8 cellular contexts compared by ENCODE assay signal in the genomic region with DNA sequence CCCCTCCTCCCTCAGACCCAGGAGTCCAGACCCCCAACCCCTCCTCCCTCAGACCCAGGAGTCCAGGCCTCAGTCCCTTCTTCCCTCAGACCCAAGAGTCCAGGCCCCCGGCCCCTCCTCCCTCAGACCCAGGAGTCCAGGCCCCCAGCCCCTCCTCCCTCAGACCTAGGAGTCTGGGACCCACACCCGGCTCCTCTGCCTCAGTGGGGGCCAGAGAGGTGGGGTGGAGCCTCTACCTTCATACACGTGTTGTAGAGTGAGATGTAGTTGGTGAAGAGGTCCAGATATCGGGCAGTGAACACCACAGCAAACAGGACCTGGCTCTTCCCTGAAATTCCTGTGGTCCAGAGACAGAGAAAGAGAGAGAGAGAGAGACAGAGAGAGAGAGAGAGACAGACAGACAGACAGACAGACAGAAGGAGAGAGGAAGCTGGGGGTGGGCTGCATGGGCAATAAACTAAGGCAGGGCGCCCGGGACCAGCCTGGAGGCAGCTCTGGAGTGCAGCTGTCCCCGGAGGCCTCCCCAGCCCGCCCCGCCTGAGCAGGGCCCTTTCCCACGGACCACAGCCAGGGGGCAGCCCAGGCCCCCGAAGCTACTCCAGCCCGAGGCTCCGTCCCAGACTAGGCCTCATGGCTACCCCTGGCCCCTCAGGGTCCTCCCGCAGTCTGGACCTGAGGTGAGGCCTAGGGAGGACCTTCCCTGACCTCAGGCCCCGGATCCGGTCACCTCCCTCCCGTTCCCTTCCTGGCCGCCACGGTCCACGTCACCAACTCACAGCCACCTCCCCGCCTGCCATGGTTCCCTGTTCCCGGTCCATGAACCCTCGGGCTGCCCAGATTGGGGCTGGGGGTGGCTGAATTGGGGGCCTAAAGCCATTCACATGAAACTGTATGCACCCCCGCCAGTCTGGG. TPM values are rescaled to one million over a fixed set of nuclear protein-coding genes. Genes with fewer than 3 reads are reported as not detected.
DNase-seq lines count a peak whose midpoint lies in the region; ATAC-seq, FAIRE-seq and TF ChIP-seq lines count a peak whose summit lies in the region.

No MANE protein-coding gene starts in this region.

- peak overlapping the region; percentile 93 to 94 for H3K27ac Mint-ChIP-seq in T-cell

- H3K9me3 Mint-ChIP-seq in T-cell: no peaks in the 10 kb centered on the region

- H3K27ac ChIP-seq in ascending aorta (peak overlapping the region; percentile 91 to 94), right atrium auricular region (peak overlapping the region; percentile 96), psoas muscle (peak overlapping the region; percentile 87)

- intact Hi-C loops in ascending aorta (cut with DNase I): loop anchor here (2.0 to 5.0 kb wide), 4 partner anchors 28 to 194 kb away; a partner anchor contains a TSS
- intact Hi-C loops in psoas muscle (cut with DNase I): loop anchor here (1.0 to 5.0 kb wide), 3 partner anchors 26 to 73 kb away; a partner anchor contains a TSS

- H3K9me3 ChIP-seq in ascending aorta (no peaks in the 10 kb centered on the region), right atrium auricular region (no peaks in the 10 kb centered on the region), psoas muscle (no peaks in the 10 kb centered on the region)

- H3K27me3 ChIP-seq in ascending aorta (peaks cover 19% of the 10 kb centered on the region), right atrium auricular region (peaks cover 10 to 17% of the 10 kb centered on the region in 2 donors), psoas muscle (ENCODE audit: insufficient read depth in 3 of 3, low read length in 2 of 3) (peaks cover 0 to 27% (median 18%) of the 10 kb centered on the region in 3 donors)

- ATAC-seq in T-cell (replicated peaks in 1 of 4) (peak; percentile 54 to 65 (median 60)), psoas muscle (peak; percentile 78 to 86 (median 81)), HG02623 (IDR thresholded peaks at IDR 0.05; ENCODE audit: unreplicated experiment) (no peak), HG03108 (IDR thresholded peaks at IDR 0.05; ENCODE audit: unreplicated experiment) (no peak)

- peaks cover 13 to 14% of the 10 kb centered on the region in 2 donors for H3K27me3 Mint-ChIP-seq in T-cell

- TF ChIP-seq CTCF in GM10248 (IDR thresholded peaks at IDR 0.05; ENCODE audit: control extremely low read depth, extremely low read depth, low read depth, missing control alignments) (peak; percentile 60), ascending aorta (IDR thresholded peaks at IDR 0.05) (peak; percentile 58 to 81 (median 71)), right atrium auricular region (IDR thresholded peaks at IDR 0.05) (peak; percentile 64 to 91), psoas muscle (IDR thresholded peaks at IDR 0.05) (peak; percentile 60)

- peak; percentile 4 for FAIRE-seq in HTR-8/SVneo (lab: Jason Lieb, UNC)

- H3K36me3 ChIP-seq in ascending aorta (peaks cover 36 to 39% of the 10 kb centered on the region in 2 donors), right atrium auricular region (peaks cover 36% of the 10 kb centered on the region), psoas muscle (ENCODE audit: insufficient read depth in 1 of 2, low read depth in 1 of 2) (peaks cover 0 to 41% of the 10 kb centered on the region in 2 donors)

- H3K4me3 ChIP-seq in ascending aorta (peak overlapping the region; percentile 85 to 94), right atrium auricular region (peak overlapping the region; percentile 91), psoas muscle (peak overlapping the region; percentile 99)

- peak overlapping the region; percentile 87 to 91 (median 89) for H3K4me3 Mint-ChIP-seq in T-cell

- DNase-seq in GM10248 (ENCODE audit: extremely low spot score) (peak; percentile 77), HTR-8/SVneo (ENCODE audit: insufficient read length, low spot score) (no peak), T-cell (peak in 32 of 34 experiments; percentile 31 to 70 (median 58)), ascending aorta (ENCODE audit: low spot score in 2 of 2) (peak in 1 of 2 donors; percentile 79), right atrium auricular region (ENCODE audit: low spot score) (peak; percentile 73), psoas muscle (peak; percentile 70 to 81)

- CTCF ChIA-PET in GM10248 (lab: Yijun Ruan, JAX): interaction anchor here (0.7 to 2.4 kb wide), 21 partner anchors 10 to 198 kb away, joined by 3 to 38 read pairs (median 5); a partner anchor contains a TSS
- CTCF ChIA-PET in T-cell (lab: Charles Lee): interaction anchor here (1.0 to 1.8 kb wide), 5 partner anchors 13 to 194 kb away, joined by 3 to 6 read pairs (median 5); a partner anchor contains a TSS

- H3K4me1 ChIP-seq in ascending aorta (peaks cover 0 to 14% of the 10 kb centered on the region in 2 donors), right atrium auricular region (peaks cover 0 to 35% of the 10 kb centered on the region in 2 donors), psoas muscle (no peaks in the 10 kb centered on the region)

- H3K36me3 Mint-ChIP-seq in T-cell: peaks cover 16% of the 10 kb centered on the region

- POLR2A ChIA-PET in GM10248 (lab: Yijun Ruan, JAX): interaction anchor here (1.8 kb wide), 1 partner anchor 26 kb away, joined by 12 read pairs; a partner anchor contains a TSS
- POLR2A ChIA-PET in T-cell (lab: Charles Lee): no interaction called here

- peaks cover 36 to 45% (median 37%) of the 10 kb centered on the region in 3 donors for H3K4me1 Mint-ChIP-seq in T-cell

- 3 to 4% (median 3%) methylated on average over 18 to 24 of the region's 24 CpGs for WGBS in psoas muscle, 3 donors

RNA-seq across cellular contexts. Expression of a gene that starts 0.9 kb away (rescaled TPM):
- total RNA-seq in T-cell: 10 to 100 TPM; 40.9 to 55.9 (median 47.5) TPM
- total RNA-seq in ascending aorta: 183 TPM
- total RNA-seq in right atrium auricular region: 10 to 100 TPM; 74.1 to 82.0 TPM
- 10 to 100 TPM; 56.5 to 71.0 (median 62.9) TPM for total RNA-seq in psoas muscle
- 10 to 100 TPM; 37.0 to 48.7 (median 40.0) TPM for polyA plus RNA-seq in psoas muscle

RNA-seq across cellular contexts. Expression of a gene that starts 3.0 kb away (rescaled TPM):
- under 1 TPM in 4 of 5 donors, not detected in 1; 0.13 to 0.23 (median 0.16) TPM for total RNA-seq in T-cell
- 0.64 TPM for total RNA-seq in ascending aorta
- total RNA-seq in right atrium auricular region: under 1 TPM; 0.31 to 0.33 TPM
- under 1 TPM; 0.04 to 0.21 (median 0.06) TPM for total RNA-seq in psoas muscle
- polyA plus RNA-seq in psoas muscle: under 1 TPM; 0.03 to 0.07 (median 0.04) TPM

RNA-seq across cellular contexts. Expression of a gene that starts 26.3 kb away (rescaled TPM):
- total RNA-seq in T-cell: not detected
- not detected for total RNA-seq in ascending aorta
- not detected for total RNA-seq in right atrium auricular region
- total RNA-seq in psoas muscle: not detected
- polyA plus RNA-seq in psoas muscle: under 1 TPM in 1 of 3 donors, not detected in 2; 0.04 TPM

RNA-seq across cellular contexts. Expression of a gene that starts 26.7 kb away (rescaled TPM):
- total RNA-seq in T-cell: 10 to 100 TPM; 14.5 to 33.5 (median 29.0) TPM
- 25.3 TPM for total RNA-seq in ascending aorta
- total RNA-seq in right atrium auricular region: 10 to 100 TPM; 20.4 to 43.8 TPM
- 10 to 100 TPM; 52.0 to 65.1 (median 57.7) TPM for total RNA-seq in psoas muscle
- polyA plus RNA-seq in psoas muscle: 10 to 100 TPM; 17.1 to 41.9 (median 41.5) TPM

RNA-seq across cellular contexts. Expression of a gene that starts 55.3 kb away (rescaled TPM):
- total RNA-seq in T-cell (10 to 100 TPM; 29.7 to 55.2 (median 42.6) TPM), ascending aorta (16.0 TPM), right atrium auricular region (10 to 100 TPM; 10.8 to 19.8 TPM), psoas muscle (10 to 100 TPM; 24.6 to 46.0 (median 40.3) TPM)
- 10 to 100 TPM; 24.2 to 53.7 (median 42.0) TPM for polyA plus RNA-seq in psoas muscle

Comparison
In these comparisons a context has a peak if more than half of its experiments do, and no peak if none do; other contexts are left out.
1. ATAC-seq: peak in T-cell (4 of 4) and psoas muscle (4 of 4); none in HG02623 (single experiment) and HG03108 (single experiment).
2. Peak in every context shown above with its lines, with median percentiles within 50 percentile points of each other: CTCF ChIP-seq, H3K27ac ChIP-seq and H3K4me3 ChIP-seq.